Comparison of ENCODE assay signal across 8 cellular contexts in the genomic region with DNA sequence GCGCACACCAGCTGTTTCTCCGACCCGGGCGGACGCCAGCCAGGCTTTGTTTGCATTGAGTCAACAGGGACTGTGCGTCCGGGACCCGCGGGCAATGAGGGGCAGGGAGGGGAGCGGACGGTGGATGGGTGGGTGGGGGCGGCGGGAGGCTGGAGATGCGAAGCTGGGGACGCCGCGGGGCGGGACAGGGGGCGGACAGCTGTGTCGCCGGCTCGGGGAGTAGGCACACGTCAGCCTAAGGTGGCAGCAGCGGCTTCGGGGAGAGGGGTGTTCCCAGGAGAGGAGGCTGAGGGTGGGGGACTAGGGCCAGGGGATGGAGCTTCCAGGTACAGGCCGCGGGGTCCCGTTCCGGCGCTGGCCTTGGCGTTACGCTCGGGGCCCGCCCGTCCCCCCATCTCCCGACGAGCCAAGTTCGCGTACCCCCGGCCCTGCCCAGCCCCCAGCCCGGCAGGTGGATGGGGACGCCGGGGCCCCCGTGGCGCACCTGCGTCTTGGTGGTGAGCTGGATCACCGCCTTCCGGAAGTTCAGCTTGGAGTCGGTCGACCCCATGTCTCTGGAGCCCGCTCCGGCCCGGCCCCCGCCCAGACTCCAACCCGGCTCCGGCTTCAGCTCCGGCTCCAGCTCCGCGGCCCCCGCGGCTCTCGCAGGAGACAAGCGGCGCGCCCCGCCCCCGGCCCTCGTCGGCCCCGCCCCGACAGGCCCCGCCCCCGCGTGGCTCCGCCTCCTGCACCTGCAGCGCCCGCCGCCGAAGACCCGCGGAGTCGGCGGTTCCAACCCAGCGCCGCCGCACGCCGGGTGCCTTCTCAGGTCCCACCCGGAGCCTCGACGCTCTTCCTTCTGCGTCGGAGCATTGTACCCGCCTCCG. TPM values are rescaled to one million over a fixed set of nuclear protein-coding genes. Genes with fewer than 3 reads are reported as not detected.
A peak's percentile ranks its signal among the peaks of the same experiment; 100 is the strongest.
DNase-seq lines count a peak whose midpoint lies in the region; ATAC-seq and TF ChIP-seq lines count a peak whose summit lies in the region.

A gene with protein sequence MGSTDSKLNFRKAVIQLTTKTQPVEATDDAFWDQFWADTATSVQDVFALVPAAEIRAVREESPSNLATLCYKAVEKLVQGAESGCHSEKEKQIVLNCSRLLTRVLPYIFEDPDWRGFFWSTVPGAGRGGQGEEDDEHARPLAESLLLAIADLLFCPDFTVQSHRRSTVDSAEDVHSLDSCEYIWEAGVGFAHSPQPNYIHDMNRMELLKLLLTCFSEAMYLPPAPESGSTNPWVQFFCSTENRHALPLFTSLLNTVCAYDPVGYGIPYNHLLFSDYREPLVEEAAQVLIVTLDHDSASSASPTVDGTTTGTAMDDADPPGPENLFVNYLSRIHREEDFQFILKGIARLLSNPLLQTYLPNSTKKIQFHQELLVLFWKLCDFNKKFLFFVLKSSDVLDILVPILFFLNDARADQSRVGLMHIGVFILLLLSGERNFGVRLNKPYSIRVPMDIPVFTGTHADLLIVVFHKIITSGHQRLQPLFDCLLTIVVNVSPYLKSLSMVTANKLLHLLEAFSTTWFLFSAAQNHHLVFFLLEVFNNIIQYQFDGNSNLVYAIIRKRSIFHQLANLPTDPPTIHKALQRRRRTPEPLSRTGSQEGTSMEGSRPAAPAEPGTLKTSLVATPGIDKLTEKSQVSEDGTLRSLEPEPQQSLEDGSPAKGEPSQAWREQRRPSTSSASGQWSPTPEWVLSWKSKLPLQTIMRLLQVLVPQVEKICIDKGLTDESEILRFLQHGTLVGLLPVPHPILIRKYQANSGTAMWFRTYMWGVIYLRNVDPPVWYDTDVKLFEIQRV (minus strand): TSS at position 653 of the 866 bp plus-strand sequence. CDS start 103 bp downstream, at position 550.

- intact Hi-C loops in heart left ventricle (cut with DNase I): loop anchor here in 1 of 10 donors (10.0 kb wide), 1 partner anchor 62 kb away; no protein-coding TSS in a partner anchor

- H3K4me1 Mint-ChIP-seq in activated naive CD8-positive, alpha-beta T cell (ENCODE audit: low read depth): peaks cover 9% of the 10 kb centered on the region

- H3K27ac Mint-ChIP-seq in activated naive CD8-positive, alpha-beta T cell: peak within 1 kb of the TSS; percentile 22

- H3K27ac ChIP-seq in ACC112 (ENCODE audit: low read depth, low read length) (no peak within 1 kb of the TSS), HEK293 (ENCODE audit: extremely low read depth, low read depth, low read length) (peak within 1 kb of the TSS; percentile 60; the same call in 1 of the 2 replicates), SJCRH30 (no peak within 1 kb of the TSS), heart left ventricle (peak within 1 kb of the TSS; percentile 52 to 81 (median 70)), trophoblast cell (ENCODE audit: low read depth, low read length) (no peak within 1 kb of the TSS), thymus (ENCODE audit: low read depth) (no peak within 1 kb of the TSS)

- peak within 1 kb of the TSS; percentile 49 for H4K12ac ChIP-seq in trophoblast cell (ENCODE audit: low read depth, low read length)

- peak within 1 kb of the TSS; percentile 60 for H3K14ac ChIP-seq in trophoblast cell (ENCODE audit: low read length)

- CTCF ChIA-PET in HEK293 (lab: Yijun Ruan, JAX): interaction anchor here (0.5 to 4.2 kb wide), 11 partner anchors 9 to 199 kb away, joined by 3 to 42 read pairs (median 5); a partner anchor contains a TSS

- peak within 1 kb of the TSS; percentile 41 for H2BK5ac ChIP-seq in trophoblast cell (ENCODE audit: low read depth, low read length, poor library complexity)

- WGBS in heart left ventricle, 4 donors: 1 to 5% (median 3%) methylated on average over 36 to 95 of the region's 95 CpGs
- WGBS in trophoblast cell (ENCODE audit: extremely low coverage, insufficient coverage, insufficient read length): no CpG with 5 or more reads among the region's 95 CpGs
- 4% methylated on average over 95 of the region's 95 CpGs for WGBS in thymus

- H3K4me3 Mint-ChIP-seq in activated naive CD8-positive, alpha-beta T cell: peak within 1 kb of the TSS; percentile 91

- no peaks in the 10 kb centered on the region for H3K4me1 ChIP-seq in ACC112 (ENCODE audit: control insufficient read depth, insufficient read depth, low read length, unreplicated experiment)
- H3K4me1 ChIP-seq in HEK293 (ENCODE audit: control insufficient read depth, insufficient read depth, low read length): peaks cover 4% of the 10 kb centered on the region; the same call in 1 of the 2 replicates
- H3K4me1 ChIP-seq in SJCRH30: no peaks in the 10 kb centered on the region; the same call in 1 of the 2 replicates
- H3K4me1 ChIP-seq in heart left ventricle: peaks cover 0 to 26% (median 12%) of the 10 kb centered on the region in 12 donors
- H3K4me1 ChIP-seq in trophoblast cell (ENCODE audit: control insufficient read depth in 1 of 2, insufficient read depth in 2 of 2, low read length in 2 of 2): peaks cover 29 to 33% of the 10 kb centered on the region in 2 experiments
- H3K4me1 ChIP-seq in thymus (ENCODE audit: control insufficient read depth, insufficient read depth, low read length): peaks cover 6% of the 10 kb centered on the region

- H3K9me3 ChIP-seq in HEK293 (ENCODE audit: control insufficient read depth, insufficient read depth, low read depth, low read length) (no peaks in the 10 kb centered on the region), SJCRH30 (replicated peaks) (no peaks in the 10 kb centered on the region), heart left ventricle (no peaks in the 10 kb centered on the region), trophoblast cell (ENCODE audit: insufficient read depth, low read depth, low read length) (no peaks in the 10 kb centered on the region), thymus (ENCODE audit: control insufficient read depth) (no peaks in the 10 kb centered on the region)

- H2BK12ac ChIP-seq in trophoblast cell (ENCODE audit: low read length): peak within 1 kb of the TSS; percentile 80

- H2BK120ac ChIP-seq in trophoblast cell (ENCODE audit: insufficient read depth, low read length, poor library complexity): peak within 1 kb of the TSS; percentile 56

- peak within 1 kb of the TSS; percentile 70 for H3K18ac ChIP-seq in trophoblast cell (ENCODE audit: low read length)

- no peaks in the 10 kb centered on the region for H3K36me3 ChIP-seq in ACC112 (ENCODE audit: insufficient read depth, low read length)
- no peaks in the 10 kb centered on the region for H3K36me3 ChIP-seq in HEK293 (ENCODE audit: control insufficient read depth in 2 of 2, insufficient read depth in 1 of 2, low read length in 2 of 2)
- H3K36me3 ChIP-seq in SJCRH30: no peaks in the 10 kb centered on the region
- H3K36me3 ChIP-seq in heart left ventricle: no peaks in the 10 kb centered on the region
- H3K36me3 ChIP-seq in trophoblast cell (ENCODE audit: control insufficient read depth in 1 of 2, insufficient read depth in 2 of 2, low read length in 2 of 2): no peaks in the 10 kb centered on the region
- H3K36me3 ChIP-seq in thymus (ENCODE audit: control insufficient read depth, insufficient read depth): no peaks in the 10 kb centered on the region

- peaks cover 12% of the 10 kb centered on the region for H3K79me1 ChIP-seq in trophoblast cell (ENCODE audit: low read length)

- H3K4ac ChIP-seq in trophoblast cell (ENCODE audit: low read depth, low read length): peak within 1 kb of the TSS; percentile 37

- peak within 1 kb of the TSS; percentile 87 for H3K4me2 ChIP-seq in trophoblast cell (ENCODE audit: low read length)

- no peaks in the 10 kb centered on the region for H3K36me3 Mint-ChIP-seq in activated naive CD8-positive, alpha-beta T cell

- peak in 3 of 4 donors; percentile 53 to 80 (median 71) for ATAC-seq in heart left ventricle

- H3K9ac ChIP-seq in trophoblast cell (ENCODE audit: low read length): peak within 1 kb of the TSS; percentile 15

- peak within 1 kb of the TSS; percentile 39 for H4K91ac ChIP-seq in trophoblast cell (ENCODE audit: low read depth, low read length)

- POLR2A ChIA-PET in HEK293 (lab: Yijun Ruan, JAX): interaction anchor here (0.6 to 5.4 kb wide), 24 partner anchors 8 to 290 kb away, joined by 3 to 50 read pairs (median 4); a partner anchor contains a TSS

- H3K4me3 ChIP-seq in ACC112 (ENCODE audit: low read depth, low read length): peak within 1 kb of the TSS; percentile 56
- H3K4me3 ChIP-seq in HEK293 (ENCODE audit: low read depth, low read length): peak within 1 kb of the TSS; percentile 74
- H3K4me3 ChIP-seq in SJCRH30: peak within 1 kb of the TSS; percentile 51
- peak within 1 kb of the TSS; percentile 69 to 95 (median 76) for H3K4me3 ChIP-seq in heart left ventricle
- peak within 1 kb of the TSS; percentile 77 for H3K4me3 ChIP-seq in trophoblast cell (ENCODE audit: low read depth, low read length)
- H3K4me3 ChIP-seq in thymus (ENCODE audit: low read length): peak within 1 kb of the TSS; percentile 56

- no peaks in the 10 kb centered on the region for H3K9me3 Mint-ChIP-seq in activated naive CD8-positive, alpha-beta T cell (ENCODE audit: low read depth)

- no peak within 1 kb of the TSS for H3K23ac ChIP-seq in trophoblast cell (ENCODE audit: low read length)

- no peaks in the 10 kb centered on the region for H3K79me2 ChIP-seq in ACC112 (ENCODE audit: control insufficient read depth, insufficient read depth, low read length, unreplicated experiment)
- H3K79me2 ChIP-seq in trophoblast cell (ENCODE audit: control insufficient read depth, insufficient read depth, low read length, poor library complexity): no peaks in the 10 kb centered on the region

- peak; percentile 67 to 68 for DNase-seq in SJCRH30
- peak; percentile 47 to 87 (median 66) for DNase-seq in heart left ventricle
- DNase-seq in trophoblast cell: peak in 1 of 2 donors; percentile 59
- DNase-seq in HK-2 (ENCODE audit: unreplicated experiment): no peak

- H4K8ac ChIP-seq in trophoblast cell (ENCODE audit: low read depth, low read length): peak within 1 kb of the TSS; percentile 57

- peak within 1 kb of the TSS; percentile 39 for H2AK5ac ChIP-seq in trophoblast cell (ENCODE audit: low read length)

- H3K27me3 Mint-ChIP-seq in activated naive CD8-positive, alpha-beta T cell: no peaks in the 10 kb centered on the region

- H3K27me3 ChIP-seq in ACC112 (ENCODE audit: insufficient read depth, low read length) (peaks cover 36% of the 10 kb centered on the region), SJCRH30 (peaks cover 41% of the 10 kb centered on the region), heart left ventricle (peaks cover 0 to 25% (median 0%) of the 10 kb centered on the region in 9 donors), trophoblast cell (ENCODE audit: insufficient read depth, low read length) (peaks cover 9% of the 10 kb centered on the region), thymus (ENCODE audit: control insufficient read depth, insufficient read depth) (peaks cover 2% of the 10 kb centered on the region)

- TF ChIP-seq CTCF in HEK293 (tag by site-specific recombination; IDR thresholded peaks at IDR 0.05): no peak; the same call in 1 of the 2 replicates
- no peak for TF ChIP-seq CTCF in heart left ventricle (IDR thresholded peaks at IDR 0.05)

- H2AFZ ChIP-seq in ACC112 (ENCODE audit: low read length, unreplicated experiment): peak within 1 kb of the TSS; percentile 9
- H2AFZ ChIP-seq in trophoblast cell (ENCODE audit: insufficient read depth, low read length, poor library complexity): peak within 1 kb of the TSS; percentile 30

- peak in 1 of 2 donors; percentile 20 for TF ChIP-seq POLR2A in heart left ventricle (IDR thresholded peaks at IDR 0.05)

RNA-seq across cellular contexts. Expression of the gene that starts here (rescaled TPM):
- total RNA-seq in SJCRH30 (2014; rRNA removed; shearing (Covaris generic)): 0.71 and 1.7 TPM in 2 replicates
- 10 to 100 TPM in 4 of 9 donors, 1 to 10 TPM in 5; 5.7 to 15.7 (median 9.8) TPM for total RNA-seq in heart left ventricle
- 10 to 100 TPM in 1 of 2 donors, 1 to 10 TPM in 1; 6.7 to 10.7 TPM for polyA plus RNA-seq in heart left ventricle
- 22.3 and 23.4 TPM in 2 replicates for polyA plus RNA-seq in trophoblast cell (2013)
- polyA plus RNA-seq in thymus: 9.9 TPM

Comparison
In these comparisons a context has a peak if more than half of its experiments do, and no peak if none do; other contexts are left out.
1. H3K27ac ChIP-seq: peak in HEK293 (single experiment) and heart left ventricle (12 of 12); none in ACC112 (single experiment), SJCRH30 (single experiment), trophoblast cell (single experiment) and thymus (single experiment).
2. Peak in every context shown above with its lines, with median percentiles within 50 percentile points of each other: H3K4me3 ChIP-seq.